Comparison of ENCODE assay signal across 9 cellular contexts in the genomic region with DNA sequence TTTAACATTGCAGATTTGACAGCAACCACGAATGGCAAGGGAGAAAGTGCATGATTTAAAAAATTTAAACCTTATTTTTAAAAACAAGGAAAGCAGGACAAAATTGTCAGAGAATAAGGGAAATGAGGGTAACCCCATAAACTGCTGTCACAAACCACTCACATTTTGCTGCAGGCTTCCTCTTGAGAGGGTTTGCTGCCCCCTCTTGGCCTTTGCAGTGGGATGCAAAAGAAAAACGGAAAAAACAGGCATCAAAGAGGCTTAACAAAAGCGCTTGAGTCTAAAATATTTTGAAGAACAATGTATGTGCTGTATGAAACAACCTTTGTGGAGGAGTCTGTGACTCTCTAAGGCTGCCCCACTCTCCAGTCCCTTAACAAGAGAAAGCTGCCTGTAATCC.
A peak's percentile ranks its signal among the peaks of the same experiment; 100 is the strongest.
DNase-seq lines count a peak whose midpoint lies in the region; ATAC-seq, FAIRE-seq and TF ChIP-seq lines count a peak whose summit lies in the region.
"Had no signal": no experiment of that assay in that cellular context is flagged by ENCODE, and none has a peak within 500 bp of the region (broad histone marks: within the 10 kb centered on the region; RNA-seq: fewer than 3 reads in every experiment).

No MANE protein-coding gene starts in this region.

- no peaks in the 10 kb centered on the region for H3K4me1 ChIP-seq in breast epithelium

- no peak for TF ChIP-seq POLR2A in breast epithelium (IDR thresholded peaks at IDR 0.05)

- no peaks in the 10 kb centered on the region for H3K27me3 Mint-ChIP-seq in MCF 10A (ENCODE audit: insufficient read depth, unreplicated experiment)

- CTCF ChIA-PET in MCF 10A (lab: Yijun Ruan, JAX), result interaction anchor here (0.6 to 1.4 kb wide), 16 partner anchors 9 to 1110 kb away, joined by 3 to 6 read pairs (median 4); no protein-coding TSS in a partner anchor

- H3K4me1 Mint-ChIP-seq in MCF 10A (ENCODE audit: insufficient read depth, unreplicated experiment), result no peaks in the 10 kb centered on the region

- no peaks in the 10 kb centered on the region for H3K27me3 ChIP-seq in breast epithelium

- H3K27ac Mint-ChIP-seq in MCF 10A (ENCODE audit: low read depth, unreplicated experiment), result no peak overlapping the region

- DNase-seq in MCF 10A (ENCODE audit: unreplicated experiment), result peak; percentile 76
- DNase-seq in breast epithelium (ENCODE audit: low spot score in 2 of 2), result no peak
- DNase-seq in NCI-H2196 (lab: John Stamatoyannopoulos, UW; ENCODE audit: unreplicated experiment), result peak; percentile 20
- peak; percentile 12 to 26 for DNase-seq in activated CD4-positive, alpha-beta T cell treated with anti-CD3 and anti-CD28 coated beads, Interleukin-2, amount 50 U/mL, for 48 hours
- DNase-seq in frontal cortex (ENCODE audit: low spot score in 2 of 2), result peak; percentile 11 to 45
- DNase-seq in putamen (ENCODE audit: low spot score), result peak; percentile 68
- no peak for DNase-seq in NK-92 treated with Interleukin-12 subunit alpha and Interleukin-12 subunit beta, amount 100 ng/mL, for 24 hours (lab: John Stamatoyannopoulos, UW)

- H3K36me3 Mint-ChIP-seq in MCF 10A (ENCODE audit: insufficient read depth, unreplicated experiment), result no peaks in the 10 kb centered on the region

- H3K4me3 ChIP-seq in breast epithelium, result no peak overlapping the region

- no peaks in the 10 kb centered on the region for H3K36me3 ChIP-seq in breast epithelium

- peak; percentile 70 for ATAC-seq in HG02884 (IDR thresholded peaks at IDR 0.05; ENCODE audit: unreplicated experiment)

- POLR2A ChIA-PET in MCF 10A (lab: Yijun Ruan, JAX), result interaction anchor here (0.7 kb wide), 2 partner anchors 809 to 1580 kb away, joined by 3 read pairs; no protein-coding TSS in a partner anchor

- TF ChIP-seq CTCF in MCF 10A (IDR thresholded peaks at IDR 0.05; ENCODE audit: unreplicated experiment) (peak; percentile 78), breast epithelium (IDR thresholded peaks at IDR 0.05) (peak in 1 of 3 donors; percentile 50)

- no peaks in the 10 kb centered on the region for H3K9me3 Mint-ChIP-seq in MCF 10A (ENCODE audit: unreplicated experiment)

- H3K27ac ChIP-seq in breast epithelium, result no peak overlapping the region

- no peak overlapping the region for H3K4me3 Mint-ChIP-seq in MCF 10A (ENCODE audit: unreplicated experiment)

- peak; percentile 19 for FAIRE-seq in frontal cortex (lab: Jason Lieb, UNC)
- FAIRE-seq: endometrium had no signal

- H3K9me3 ChIP-seq in breast epithelium, result no peaks in the 10 kb centered on the region

- no TSS peak for BruUV-seq in MCF 10A (replicated peaks; lab: Mats Ljungman, UMichigan)

- intact Hi-C loops in MCF 10A (cut with micrococcal nuclease), result loop anchor here (1.0 to 10.0 kb wide), 6 partner anchors 216 to 1406 kb away; a partner anchor contains a TSS
- intact Hi-C loops in breast epithelium (cut with DNase I; ENCODE audit: low total_unique reads), result no loop called here

Comparison
In these comparisons a context has a peak if more than half of its experiments do, and no peak if none do; other contexts are left out.
1. DNase-seq: peak in MCF 10A (single experiment), NCI-H2196 (single experiment), activated CD4-positive, alpha-beta T cell treated with anti-CD3 and anti-CD28 coated beads, Interleukin-2, amount 50 U/mL, for 48 hours (2 of 2), frontal cortex (2 of 2) and putamen (single experiment); none in breast epithelium (0 of 2) and NK-92 treated with Interleukin-12 subunit alpha and Interleukin-12 subunit beta, amount 100 ng/mL, for 24 hours (single experiment).